In genomic region chr1:35202048-35202719, GRCh38 we compare ENCODE assay signal across 1 cellular context.
TF ChIP-seq lines count a peak whose summit lies in the region.

No MANE protein-coding gene starts in this region.

TF ChIP-seq in K562, 482 proteins besides CTCF, POLR2A, EP300 and RAD21 (continued from another document and continues in another):
- no peak for TF ChIP-seq ZNF740 (CRISPR knock-in tag; IDR thresholded peaks at IDR 0.05)
- TF ChIP-seq ZNF740 (tag; IDR thresholded peaks at IDR 0.05): no peak
- no peak for TF ChIP-seq HMG20A (CRISPR knock-in tag; conservative IDR thresholded peaks at IDR 0.05)
- no peak for TF ChIP-seq MCM3 (IDR thresholded peaks at IDR 0.05)
- TF ChIP-seq ZFP1 (CRISPR knock-in tag; IDR thresholded peaks at IDR 0.05): no peak
- TF ChIP-seq ZNF592 (IDR thresholded peaks at IDR 0.05): peak; percentile 55; the same call in 1 of the 2 replicates
- no peak for TF ChIP-seq GMEB1 (CRISPR knock-in tag; IDR thresholded peaks at IDR 0.05)
- TF ChIP-seq TBL1XR1 (IDR thresholded peaks at IDR 0.05; ENCODE audit: low read length in 2 of 2): peak in 1 of 2 experiments; percentile 61; a peak in 2 of 4 replicates
- TF ChIP-seq ZNF24 (IDR thresholded peaks at IDR 0.05): peak; percentile 44; the same call in 1 of the 2 replicates
- no peak for TF ChIP-seq YBX1 (IDR thresholded peaks at IDR 0.05)
- no peak for TF ChIP-seq FOXJ3 (CRISPR knock-in tag; IDR thresholded peaks at IDR 0.05)
- TF ChIP-seq MAFK (IDR thresholded peaks at IDR 0.05; ENCODE audit: low read length): 0 out of 2 replicates have a peak, but pooled peaks have one; percentile 24
- peak; percentile 40; the same call in 1 of the 2 replicates for TF ChIP-seq ATF7 (IDR thresholded peaks at IDR 0.05)
- TF ChIP-seq MTA2 (IDR thresholded peaks at IDR 0.05; ENCODE audit: low read depth): no peak
- TF ChIP-seq RFX5 (IDR thresholded peaks at IDR 0.05; ENCODE audit: low read depth, low read length): no peak
- no peak for TF ChIP-seq ZBTB1 (CRISPR knock-in tag; IDR thresholded peaks at IDR 0.05; ENCODE audit: borderline replicate concordance, low read depth)
- TF ChIP-seq FOXO4 (CRISPR knock-in tag; IDR thresholded peaks at IDR 0.05): no peak
- no peak for TF ChIP-seq ZNF354B (CRISPR knock-in tag; IDR thresholded peaks at IDR 0.05)
- TF ChIP-seq PATZ1 (CRISPR knock-in tag; IDR thresholded peaks at IDR 0.05; ENCODE audit: borderline replicate concordance): no peak
- TF ChIP-seq ZNF75A (CRISPR knock-in tag; IDR thresholded peaks at IDR 0.05): no peak
- TF ChIP-seq, protein P1, sequence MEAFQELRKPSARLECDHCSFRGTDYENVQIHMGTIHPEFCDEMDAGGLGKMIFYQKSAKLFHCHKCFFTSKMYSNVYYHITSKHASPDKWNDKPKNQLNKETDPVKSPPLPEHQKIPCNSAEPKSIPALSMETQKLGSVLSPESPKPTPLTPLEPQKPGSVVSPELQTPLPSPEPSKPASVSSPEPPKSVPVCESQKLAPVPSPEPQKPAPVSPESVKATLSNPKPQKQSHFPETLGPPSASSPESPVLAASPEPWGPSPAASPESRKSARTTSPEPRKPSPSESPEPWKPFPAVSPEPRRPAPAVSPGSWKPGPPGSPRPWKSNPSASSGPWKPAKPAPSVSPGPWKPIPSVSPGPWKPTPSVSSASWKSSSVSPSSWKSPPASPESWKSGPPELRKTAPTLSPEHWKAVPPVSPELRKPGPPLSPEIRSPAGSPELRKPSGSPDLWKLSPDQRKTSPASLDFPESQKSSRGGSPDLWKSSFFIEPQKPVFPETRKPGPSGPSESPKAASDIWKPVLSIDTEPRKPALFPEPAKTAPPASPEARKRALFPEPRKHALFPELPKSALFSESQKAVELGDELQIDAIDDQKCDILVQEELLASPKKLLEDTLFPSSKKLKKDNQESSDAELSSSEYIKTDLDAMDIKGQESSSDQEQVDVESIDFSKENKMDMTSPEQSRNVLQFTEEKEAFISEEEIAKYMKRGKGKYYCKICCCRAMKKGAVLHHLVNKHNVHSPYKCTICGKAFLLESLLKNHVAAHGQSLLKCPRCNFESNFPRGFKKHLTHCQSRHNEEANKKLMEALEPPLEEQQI (IDR thresholded peaks at IDR 0.05): peak; percentile 50; the same call in 1 of the 2 replicates
- TF ChIP-seq SMAD1 (IDR thresholded peaks at IDR 0.05; ENCODE audit: low read depth, low read length, partially characterized antibody): no peak
- TF ChIP-seq, protein P2, sequence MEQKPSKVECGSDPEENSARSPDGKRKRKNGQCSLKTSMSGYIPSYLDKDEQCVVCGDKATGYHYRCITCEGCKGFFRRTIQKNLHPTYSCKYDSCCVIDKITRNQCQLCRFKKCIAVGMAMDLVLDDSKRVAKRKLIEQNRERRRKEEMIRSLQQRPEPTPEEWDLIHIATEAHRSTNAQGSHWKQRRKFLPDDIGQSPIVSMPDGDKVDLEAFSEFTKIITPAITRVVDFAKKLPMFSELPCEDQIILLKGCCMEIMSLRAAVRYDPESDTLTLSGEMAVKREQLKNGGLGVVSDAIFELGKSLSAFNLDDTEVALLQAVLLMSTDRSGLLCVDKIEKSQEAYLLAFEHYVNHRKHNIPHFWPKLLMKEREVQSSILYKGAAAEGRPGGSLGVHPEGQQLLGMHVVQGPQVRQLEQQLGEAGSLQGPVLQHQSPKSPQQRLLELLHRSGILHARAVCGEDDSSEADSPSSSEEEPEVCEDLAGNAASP (IDR thresholded peaks at IDR 0.05): no peak
- no peak for TF ChIP-seq ETV6 (IDR thresholded peaks at IDR 0.05; ENCODE audit: borderline replicate concordance in 1 of 2, low read depth in 2 of 2, low read length in 1 of 2)
- TF ChIP-seq ETV6 (CRISPR knock-in tag; IDR thresholded peaks at IDR 0.05; ENCODE audit: borderline replicate concordance): no peak
- TF ChIP-seq NBN (IDR thresholded peaks at IDR 0.05; ENCODE audit: low read depth): no peak
- TF ChIP-seq KDM4B (IDR thresholded peaks at IDR 0.05; ENCODE audit: borderline replicate concordance in 2 of 2, low read depth in 1 of 2): no peak
- TF ChIP-seq, protein P3, sequence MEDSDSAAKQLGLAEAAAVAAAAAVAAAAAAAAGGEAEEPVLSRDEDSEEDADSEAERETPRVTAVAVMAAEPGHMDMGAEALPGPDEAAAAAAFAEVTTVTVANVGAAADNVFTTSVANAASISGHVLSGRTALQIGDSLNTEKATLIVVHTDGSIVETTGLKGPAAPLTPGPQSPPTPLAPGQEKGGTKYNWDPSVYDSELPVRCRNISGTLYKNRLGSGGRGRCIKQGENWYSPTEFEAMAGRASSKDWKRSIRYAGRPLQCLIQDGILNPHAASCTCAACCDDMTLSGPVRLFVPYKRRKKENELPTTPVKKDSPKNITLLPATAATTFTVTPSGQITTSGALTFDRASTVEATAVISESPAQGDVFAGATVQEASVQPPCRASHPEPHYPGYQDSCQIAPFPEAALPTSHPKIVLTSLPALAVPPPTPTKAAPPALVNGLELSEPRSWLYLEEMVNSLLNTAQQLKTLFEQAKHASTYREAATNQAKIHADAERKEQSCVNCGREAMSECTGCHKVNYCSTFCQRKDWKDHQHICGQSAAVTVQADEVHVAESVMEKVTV (CRISPR knock-in tag; IDR thresholded peaks at IDR 0.05): peak; percentile 84
- TF ChIP-seq, protein P4, sequence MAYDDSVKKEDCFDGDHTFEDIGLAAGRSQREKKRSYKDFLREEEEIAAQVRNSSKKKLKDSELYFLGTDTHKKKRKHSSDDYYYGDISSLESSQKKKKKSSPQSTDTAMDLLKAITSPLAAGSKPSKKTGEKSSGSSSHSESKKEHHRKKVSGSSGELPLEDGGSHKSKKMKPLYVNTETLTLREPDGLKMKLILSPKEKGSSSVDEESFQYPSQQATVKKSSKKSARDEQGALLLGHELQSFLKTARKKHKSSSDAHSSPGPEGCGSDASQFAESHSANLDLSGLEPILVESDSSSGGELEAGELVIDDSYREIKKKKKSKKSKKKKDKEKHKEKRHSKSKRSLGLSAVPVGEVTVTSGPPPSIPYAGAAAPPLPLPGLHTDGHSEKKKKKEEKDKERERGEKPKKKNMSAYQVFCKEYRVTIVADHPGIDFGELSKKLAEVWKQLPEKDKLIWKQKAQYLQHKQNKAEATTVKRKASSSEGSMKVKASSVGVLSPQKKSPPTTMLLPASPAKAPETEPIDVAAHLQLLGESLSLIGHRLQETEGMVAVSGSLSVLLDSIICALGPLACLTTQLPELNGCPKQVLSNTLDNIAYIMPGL (CRISPR knock-in tag; IDR thresholded peaks at IDR 0.05): no peak
- no peak for TF ChIP-seq U2AF2 (optimal IDR thresholded peaks at IDR 0.05; ENCODE audit: low read depth, low read length)
- TF ChIP-seq ZNF3 (CRISPR knock-in tag; IDR thresholded peaks at IDR 0.05): no peak
- TF ChIP-seq NUFIP1 (IDR thresholded peaks at IDR 0.05; ENCODE audit: partially characterized antibody): no peak
- TF ChIP-seq, protein P5, sequence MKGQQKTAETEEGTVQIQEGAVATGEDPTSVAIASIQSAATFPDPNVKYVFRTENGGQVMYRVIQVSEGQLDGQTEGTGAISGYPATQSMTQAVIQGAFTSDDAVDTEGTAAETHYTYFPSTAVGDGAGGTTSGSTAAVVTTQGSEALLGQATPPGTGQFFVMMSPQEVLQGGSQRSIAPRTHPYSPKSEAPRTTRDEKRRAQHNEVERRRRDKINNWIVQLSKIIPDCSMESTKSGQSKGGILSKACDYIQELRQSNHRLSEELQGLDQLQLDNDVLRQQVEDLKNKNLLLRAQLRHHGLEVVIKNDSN (CRISPR knock-in tag; IDR thresholded peaks at IDR 0.05): no peak
- peak; percentile 29 for TF ChIP-seq BRD9 (IDR thresholded peaks at IDR 0.05; ENCODE audit: low read depth, partially characterized antibody)
- TF ChIP-seq ZNF778 (CRISPR knock-in tag; IDR thresholded peaks at IDR 0.05): no peak
- no peak for TF ChIP-seq CBFB (CRISPR knock-in tag; IDR thresholded peaks at IDR 0.05)
- no peak for TF ChIP-seq ZBTB12 (CRISPR knock-in tag; IDR thresholded peaks at IDR 0.05)
- TF ChIP-seq ZNF444 (CRISPR knock-in tag; IDR thresholded peaks at IDR 0.05): no peak
- peak; percentile 69 for TF ChIP-seq ELF1 (tag; IDR thresholded peaks at IDR 0.05)
- TF ChIP-seq MTA1 (IDR thresholded peaks at IDR 0.05; ENCODE audit: borderline replicate concordance): no peak
- TF ChIP-seq SLC30A9 (CRISPR knock-in tag; IDR thresholded peaks at IDR 0.05): no peak
- TF ChIP-seq ZNF586 (CRISPR knock-in tag; conservative IDR thresholded peaks at IDR 0.05): no peak
- TF ChIP-seq STAT5B (CRISPR knock-in tag; IDR thresholded peaks at IDR 0.05): no peak
- TF ChIP-seq ILK (tag; IDR thresholded peaks at IDR 0.05; ENCODE audit: borderline replicate concordance, low read depth): no peak
